In the genomic region with DNA sequence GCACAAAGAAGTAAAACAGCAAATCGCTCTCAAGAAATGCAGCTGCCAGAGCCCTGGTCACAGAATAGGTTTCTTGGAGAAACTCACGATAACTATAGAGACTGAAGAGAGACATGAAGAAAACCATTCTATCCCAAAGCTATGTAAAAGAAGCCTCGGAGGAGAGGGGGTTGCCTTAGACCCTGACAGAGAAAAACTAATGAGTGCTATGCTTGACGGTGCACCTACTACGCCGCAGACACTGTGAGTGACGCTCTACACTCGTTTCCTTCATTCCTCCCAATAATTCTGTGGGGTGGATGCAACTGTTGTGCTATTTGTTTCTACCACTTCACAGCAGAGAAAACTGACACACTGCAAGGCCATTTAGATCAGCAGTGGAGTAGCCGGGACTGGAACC, we compare ENCODE assay signal across 15 cellular contexts.
DNase-seq lines count a peak whose midpoint lies in the region; ATAC-seq and TF ChIP-seq lines count a peak whose summit lies in the region.
"Had no signal": no experiment of that assay in that cellular context is flagged by ENCODE, and none has a peak within 500 bp of the region (broad histone marks: within the 10 kb centered on the region; RNA-seq: fewer than 3 reads in every experiment).

No MANE protein-coding gene starts in this region.

- no peak for ATAC-seq in activated B cell treated with CpG ODN at 0.5 μM for 24 hours (ENCODE audit: low read depth)
- no peak for ATAC-seq in stimulated activated naive B cell treated with anti-CD40 and anti-IgM and Interleukin-4, amounts not matched to agents 10 μg/mL and 1 μg/mL and 100 μg/mL, for 72 hours (replicated peaks)
- ATAC-seq in GM18520 (IDR thresholded peaks at IDR 0.05; ENCODE audit: unreplicated experiment), result no peak

- no peak overlapping the region for H3K4me3 ChIP-seq in esophagus squamous epithelium
- H3K4me3 ChIP-seq: adrenal gland, prostate gland had no signal

- POLR2A ChIA-PET in activated CD4-positive, alpha-beta T cell treated with anti-CD3 and anti-CD28 coated beads, Interleukin-2, amount 10 ng/mL, durations not matched to agents 7 days and 5 days (lab: Charles Lee), result interaction anchor here (0.5 kb wide), 1 partner anchor 175 kb away, joined by 3 read pairs; no protein-coding TSS in a partner anchor
- POLR2A ChIA-PET in activated B cell treated with CpG ODN at 0.5 μM for 24 hours (lab: Charles Lee), result interaction anchor here (0.8 to 1.3 kb wide), 5 partner anchors 16 to 165 kb away, joined by 3 to 6 read pairs (median 4); no protein-coding TSS in a partner anchor

- peaks cover 97% of the 10 kb centered on the region for H3K4me1 Mint-ChIP-seq in activated CD4-positive, alpha-beta T cell treated with anti-CD3 and anti-CD28 coated beads, Interleukin-2, amount 10 ng/mL, durations not matched to agents 7 days and 5 days
- H3K4me1 Mint-ChIP-seq in activated B cell treated with CpG ODN at 0.5 μM for 24 hours, result peaks cover 90% of the 10 kb centered on the region
- H3K4me1 Mint-ChIP-seq in stimulated activated naive B cell treated with anti-CD40 and anti-IgM and Interleukin-4, amounts not matched to agents 10 μg/mL and 1 μg/mL and 100 μg/mL, for 72 hours, result peaks cover 65 to 81% of the 10 kb centered on the region in 2 donors

- H3K36me3 ChIP-seq in esophagus squamous epithelium, result peaks cover 0 to 33% (median 4%) of the 10 kb centered on the region in 3 donors
- H3K36me3 ChIP-seq: prostate gland had no signal

- peak overlapping the region; percentile 55 for H3K4me3 Mint-ChIP-seq in activated CD4-positive, alpha-beta T cell treated with anti-CD3 and anti-CD28 coated beads, Interleukin-2, amount 10 ng/mL, durations not matched to agents 7 days and 5 days
- no peak overlapping the region for H3K4me3 Mint-ChIP-seq in activated B cell treated with CpG ODN at 0.5 μM for 24 hours
- H3K4me3 Mint-ChIP-seq in stimulated activated naive B cell treated with anti-CD40 and anti-IgM and Interleukin-4, amounts not matched to agents 10 μg/mL and 1 μg/mL and 100 μg/mL, for 72 hours, result no peak overlapping the region
- H3K4me3 Mint-ChIP-seq: H9 had no signal

- H3K27ac ChIP-seq in esophagus squamous epithelium, result peak overlapping the region in 3 of 4 donors; percentile 47 to 69 (median 68)
- H3K27ac ChIP-seq: prostate gland had no signal

- peaks cover 3 to 61% (median 18%) of the 10 kb centered on the region in 3 donors for H3K4me1 ChIP-seq in esophagus squamous epithelium
- H3K4me1 ChIP-seq: prostate gland had no signal

- peaks cover 99% of the 10 kb centered on the region for H3K36me3 Mint-ChIP-seq in activated CD4-positive, alpha-beta T cell treated with anti-CD3 and anti-CD28 coated beads, Interleukin-2, amount 10 ng/mL, durations not matched to agents 7 days and 5 days (ENCODE audit: low read depth)
- peaks cover 94% of the 10 kb centered on the region for H3K36me3 Mint-ChIP-seq in activated B cell treated with CpG ODN at 0.5 μM for 24 hours (ENCODE audit: low read depth)
- H3K36me3 Mint-ChIP-seq in stimulated activated naive B cell treated with anti-CD40 and anti-IgM and Interleukin-4, amounts not matched to agents 10 μg/mL and 1 μg/mL and 100 μg/mL, for 72 hours, result peaks cover 84 to 95% of the 10 kb centered on the region in 2 donors

- CTCF ChIA-PET in activated CD4-positive, alpha-beta T cell treated with anti-CD3 and anti-CD28 coated beads, Interleukin-2, amount 10 ng/mL, durations not matched to agents 7 days and 5 days (lab: Charles Lee), result interaction anchor here (0.5 to 1.7 kb wide), 9 partner anchors 9 to 308 kb away, joined by 3 to 6 read pairs (median 3); no protein-coding TSS in a partner anchor
- CTCF ChIA-PET in activated B cell treated with CpG ODN at 0.5 μM for 24 hours (lab: Charles Lee), result interaction anchor here (0.7 to 1.3 kb wide), 2 partner anchors 142 to 175 kb away, joined by 3 to 5 read pairs; no protein-coding TSS in a partner anchor

- H3K9me3 Mint-ChIP-seq in activated CD4-positive, alpha-beta T cell treated with anti-CD3 and anti-CD28 coated beads, Interleukin-2, amount 10 ng/mL, durations not matched to agents 7 days and 5 days, result no peaks in the 10 kb centered on the region
- H3K9me3 Mint-ChIP-seq in activated B cell treated with CpG ODN at 0.5 μM for 24 hours, result no peaks in the 10 kb centered on the region
- peaks cover 0 to 2% of the 10 kb centered on the region in 2 donors for H3K9me3 Mint-ChIP-seq in stimulated activated naive B cell treated with anti-CD40 and anti-IgM and Interleukin-4, amounts not matched to agents 10 μg/mL and 1 μg/mL and 100 μg/mL, for 72 hours
- H3K9me3 Mint-ChIP-seq: H9 had no signal

- 77 to 90% methylated on average over 9 of the region's 9 CpGs for WGBS in esophagus squamous epithelium, 2 donors

- H3K27me3 ChIP-seq in esophagus squamous epithelium, result no peaks in the 10 kb centered on the region
- H3K27me3 ChIP-seq: adrenal gland had no signal

- no peak for TF ChIP-seq CTCF in activated B cell treated with CpG ODN at 0.5 μM for 24 hours (IDR thresholded peaks at IDR 0.05)
- TF ChIP-seq CTCF in esophagus squamous epithelium (IDR thresholded peaks at IDR 0.05), result no peak

- DNase-seq in activated CD4-positive, alpha-beta T cell treated with anti-CD3 and anti-CD28 coated beads, Interleukin-2, amount 10 ng/mL, durations not matched to agents 7 days and 5 days, result peak; percentile 39
- no peak for DNase-seq in activated CD4-positive, alpha-beta T cell treated with anti-CD3 and anti-CD28 coated beads for 4 hours
- no peak for DNase-seq in activated B cell treated with CpG ODN at 0.5 μM for 24 hours
- DNase-seq in esophagus squamous epithelium (lab: John Stamatoyannopoulos, UW), result no peak
- DNase-seq in stimulated activated naive B cell treated with anti-CD40 and anti-IgM and Interleukin-4, amounts not matched to agents 10 μg/mL and 1 μg/mL and 100 μg/mL, for 72 hours, result no peak
- DNase-seq in NOMO-1 treated with dmso at 0.1 percent for 144 hours (lab: John Stamatoyannopoulos, UW; ENCODE audit: unreplicated experiment), result no peak
- no peak for DNase-seq in C1 segment of cervical spinal cord (lab: John Stamatoyannopoulos, UW)
- DNase-seq: adrenal gland; effector CD4-positive, alpha-beta T cell; H9; NCI-H1417; NCI-H69; stimulated activated CD4-positive, alpha-beta T cell treated with anti-CD3 and anti-CD28 coated beads, Interleukin-4, amount 100 ng/mL, for 24 hours had no signal

- no peaks in the 10 kb centered on the region for H3K27me3 Mint-ChIP-seq in activated CD4-positive, alpha-beta T cell treated with anti-CD3 and anti-CD28 coated beads, Interleukin-2, amount 10 ng/mL, durations not matched to agents 7 days and 5 days
- H3K27me3 Mint-ChIP-seq in activated B cell treated with CpG ODN at 0.5 μM for 24 hours, result no peaks in the 10 kb centered on the region
- no peaks in the 10 kb centered on the region for H3K27me3 Mint-ChIP-seq in stimulated activated naive B cell treated with anti-CD40 and anti-IgM and Interleukin-4, amounts not matched to agents 10 μg/mL and 1 μg/mL and 100 μg/mL, for 72 hours

- intact Hi-C loops in activated B cell treated with CpG ODN at 0.5 μM for 24 hours (cut with micrococcal nuclease), result no loop called here
- intact Hi-C loops in esophagus squamous epithelium (cut with DNase I), result no loop called here

- H3K27ac Mint-ChIP-seq in activated CD4-positive, alpha-beta T cell treated with anti-CD3 and anti-CD28 coated beads, Interleukin-2, amount 10 ng/mL, durations not matched to agents 7 days and 5 days, result peak overlapping the region; percentile 91
- peak overlapping the region; percentile 89 for H3K27ac Mint-ChIP-seq in activated B cell treated with CpG ODN at 0.5 μM for 24 hours
- peak overlapping the region; percentile 79 for H3K27ac Mint-ChIP-seq in stimulated activated naive B cell treated with anti-CD40 and anti-IgM and Interleukin-4, amounts not matched to agents 10 μg/mL and 1 μg/mL and 100 μg/mL, for 72 hours

- TF ChIP-seq POLR2A in esophagus squamous epithelium (IDR thresholded peaks at IDR 0.05), result no peak

- no peaks in the 10 kb centered on the region for H3K9me3 ChIP-seq in esophagus squamous epithelium
- H3K9me3 ChIP-seq: adrenal gland, prostate gland had no signal
